ENCODE assay signal across 7 cellular contexts in genomic region chr18:9606039-9606438, GRCh38.
"Had no signal": no experiment of that assay in that cellular context is flagged by ENCODE, and none has a peak within 500 bp of the region (broad histone marks: within the 10 kb centered on the region; RNA-seq: fewer than 3 reads in every experiment).

No MANE protein-coding gene starts in this region.

- FAIRE-seq: HepG2, HTR-8/SVneo had no signal

- H3K27me3 Mint-ChIP-seq: IgD-negative memory B cell had no signal

- DNase-seq: IMR-90, KBM-7, KG1 had no signal

- H3K27ac ChIP-seq: HL-60 had no signal

- ATAC-seq: HepG2 had no signal

- H3K27ac Mint-ChIP-seq: IgD-negative memory B cell had no signal
